In the genomic region with DNA sequence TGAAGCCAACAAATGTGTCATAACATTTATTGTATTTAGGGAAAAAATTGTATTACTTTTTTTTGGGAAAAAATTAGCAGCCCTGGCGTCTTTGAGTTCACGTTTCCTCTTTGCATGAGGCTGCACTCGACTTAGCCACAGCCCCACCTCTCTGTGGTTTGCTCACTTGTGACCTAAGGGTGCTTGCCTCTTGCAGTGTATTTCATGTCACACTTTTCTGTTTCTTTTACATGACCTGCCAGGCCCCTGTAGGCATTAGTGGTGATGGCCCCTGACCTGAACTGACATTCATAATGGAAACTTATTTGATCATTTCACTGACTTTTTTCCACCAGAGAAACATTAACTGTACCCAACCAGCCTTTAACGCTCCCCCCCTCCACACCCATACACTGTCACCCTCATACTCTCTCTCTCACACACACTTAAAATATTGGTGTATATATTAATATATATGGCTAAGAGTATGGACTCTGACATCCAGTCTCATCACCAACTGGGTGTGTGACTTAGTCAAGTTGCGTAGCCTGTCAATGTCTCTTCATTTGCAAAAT, we compare ENCODE assay signal across 9 cellular contexts.
DNase-seq lines count a peak whose midpoint lies in the region; ATAC-seq and TF ChIP-seq lines count a peak whose summit lies in the region.
"Had no signal": no experiment of that assay in that cellular context is flagged by ENCODE, and none has a peak within 500 bp of the region (broad histone marks: within the 10 kb centered on the region; RNA-seq: fewer than 3 reads in every experiment).

No MANE protein-coding gene starts in this region.

- no peaks in the 10 kb centered on the region for H3K9me3 Mint-ChIP-seq in activated CD4-positive, alpha-beta memory T cell treated with anti-CD3 and anti-CD28 coated beads for 36 hours

- peaks cover 33% of the 10 kb centered on the region for H3K36me3 Mint-ChIP-seq in activated CD4-positive, alpha-beta memory T cell treated with anti-CD3 and anti-CD28 coated beads for 36 hours

- H4K91ac ChIP-seq in trophoblast cell (ENCODE audit: low read depth, low read length), result no peak overlapping the region

- no peak overlapping the region for H3K4ac ChIP-seq in trophoblast cell (ENCODE audit: low read depth, low read length)

- H3K9me3 ChIP-seq in trophoblast cell (ENCODE audit: insufficient read depth, low read depth, low read length) (no peaks in the 10 kb centered on the region), esophagus squamous epithelium (no peaks in the 10 kb centered on the region)
- H3K9me3 ChIP-seq: thoracic aorta had no signal

- no peak overlapping the region for H2AFZ ChIP-seq in trophoblast cell (ENCODE audit: insufficient read depth, low read length, poor library complexity)

- DNase-seq in activated CD4-positive, alpha-beta memory T cell treated with anti-CD3 and anti-CD28 coated beads for 36 hours, result peak; percentile 88
- DNase-seq in trophoblast cell, result no peak
- DNase-seq in esophagus squamous epithelium (lab: John Stamatoyannopoulos, UW), result no peak
- DNase-seq in putamen (ENCODE audit: low spot score), result no peak
- no peak for DNase-seq in LoVo (ENCODE audit: low spot score)
- no peak for DNase-seq in NCI-H748 (lab: John Stamatoyannopoulos, UW; ENCODE audit: unreplicated experiment)

- no peak overlapping the region for H4K12ac ChIP-seq in trophoblast cell (ENCODE audit: low read depth, low read length)

- peaks cover 6% of the 10 kb centered on the region for H3K79me2 ChIP-seq in trophoblast cell (ENCODE audit: control insufficient read depth, insufficient read depth, low read length, poor library complexity)

- CTCF ChIA-PET in activated CD4-positive, alpha-beta memory T cell treated with anti-CD3 and anti-CD28 coated beads for 36 hours (lab: Charles Lee), result interaction anchor here (0.9 kb wide), 1 partner anchor 393 kb away, joined by 3 read pairs; no protein-coding TSS in a partner anchor

- H3K27me3 Mint-ChIP-seq in activated CD4-positive, alpha-beta memory T cell treated with anti-CD3 and anti-CD28 coated beads for 36 hours, result no peaks in the 10 kb centered on the region

- no CpG with 5 or more reads among the region's 5 CpGs for WGBS in trophoblast cell (ENCODE audit: extremely low coverage, insufficient coverage, insufficient read length)
- 50 to 76% methylated on average over 5 of the region's 5 CpGs for WGBS in esophagus squamous epithelium, 2 donors

- H3K36me3 ChIP-seq in trophoblast cell (ENCODE audit: control insufficient read depth in 1 of 2, insufficient read depth in 2 of 2, low read length in 2 of 2) (peaks cover 0 to 7% of the 10 kb centered on the region in 2 experiments), esophagus squamous epithelium (peaks cover 0 to 19% (median 0%) of the 10 kb centered on the region in 3 donors)
- H3K36me3 ChIP-seq: thoracic aorta had no signal

- ATAC-seq in GM19438 (IDR thresholded peaks at IDR 0.05; ENCODE audit: low read depth, unreplicated experiment) (peak; percentile 69), HG03378 (IDR thresholded peaks at IDR 0.05; ENCODE audit: unreplicated experiment) (peak; percentile 95)

- H3K4me3 Mint-ChIP-seq in activated CD4-positive, alpha-beta memory T cell treated with anti-CD3 and anti-CD28 coated beads for 36 hours, result peak overlapping the region; percentile 56

- H3K14ac ChIP-seq in trophoblast cell (ENCODE audit: low read length), result no peak overlapping the region

- H3K27ac ChIP-seq in trophoblast cell (ENCODE audit: low read depth, low read length) (no peak overlapping the region), esophagus squamous epithelium (no peak overlapping the region)
- H3K27ac ChIP-seq: thoracic aorta had no signal

- H3K4me1 Mint-ChIP-seq in activated CD4-positive, alpha-beta memory T cell treated with anti-CD3 and anti-CD28 coated beads for 36 hours (ENCODE audit: low read depth), result peaks cover 91% of the 10 kb centered on the region

- H2BK120ac ChIP-seq in trophoblast cell (ENCODE audit: insufficient read depth, low read length, poor library complexity), result no peak overlapping the region

- intact Hi-C loops in activated CD4-positive, alpha-beta memory T cell treated with anti-CD3 and anti-CD28 coated beads for 36 hours (cut with micrococcal nuclease), result loop anchor here (1.0 to 2.0 kb wide), 2 partner anchors 8 to 55 kb away; no protein-coding TSS in a partner anchor
- intact Hi-C loops in esophagus squamous epithelium (cut with DNase I), result no loop called here

- H2BK12ac ChIP-seq in trophoblast cell (ENCODE audit: low read length), result no peak overlapping the region

- no peak overlapping the region for H3K23ac ChIP-seq in trophoblast cell (ENCODE audit: low read length)

- H3K27ac Mint-ChIP-seq in activated CD4-positive, alpha-beta memory T cell treated with anti-CD3 and anti-CD28 coated beads for 36 hours, result peak overlapping the region; percentile 94

- H3K79me1 ChIP-seq in trophoblast cell (ENCODE audit: low read length), result peaks cover 5% of the 10 kb centered on the region

- POLR2A ChIA-PET in activated CD4-positive, alpha-beta memory T cell treated with anti-CD3 and anti-CD28 coated beads for 36 hours (lab: Charles Lee), result interaction anchor here (0.9 to 1.2 kb wide), 2 partner anchors 16 to 123 kb away, joined by 3 read pairs; a partner anchor contains a TSS

- no peak overlapping the region for H2BK5ac ChIP-seq in trophoblast cell (ENCODE audit: low read depth, low read length, poor library complexity)

- H3K4me3 ChIP-seq in trophoblast cell (ENCODE audit: low read depth, low read length) (no peak overlapping the region), esophagus squamous epithelium (no peak overlapping the region)
- H3K4me3 ChIP-seq: thoracic aorta had no signal

- no peak overlapping the region for H3K4me2 ChIP-seq in trophoblast cell (ENCODE audit: low read length)

- no peak for TF ChIP-seq POLR2A in esophagus squamous epithelium (IDR thresholded peaks at IDR 0.05)

- H4K8ac ChIP-seq in trophoblast cell (ENCODE audit: low read depth, low read length), result no peak overlapping the region

- H2AK5ac ChIP-seq in trophoblast cell (ENCODE audit: low read length), result no peak overlapping the region

- peak overlapping the region; percentile 48 for H3K9ac ChIP-seq in trophoblast cell (ENCODE audit: low read length)

- H3K27me3 ChIP-seq in trophoblast cell (ENCODE audit: insufficient read depth, low read length) (no peaks in the 10 kb centered on the region), esophagus squamous epithelium (no peaks in the 10 kb centered on the region)

- no peak overlapping the region for H3K18ac ChIP-seq in trophoblast cell (ENCODE audit: low read length)

- no peak for TF ChIP-seq CTCF in esophagus squamous epithelium (IDR thresholded peaks at IDR 0.05)

- H3K4me1 ChIP-seq in trophoblast cell (ENCODE audit: control insufficient read depth in 1 of 2, insufficient read depth in 2 of 2, low read length in 2 of 2) (peaks cover 6 to 10% of the 10 kb centered on the region in 2 experiments), esophagus squamous epithelium (peaks cover 7 to 31% (median 11%) of the 10 kb centered on the region in 3 donors)
